Comparison of ENCODE assay signal across 34 cellular contexts in genomic region chr2:148992448-148992847, GRCh38.
"Had no signal": no experiment of that assay in that cellular context is flagged by ENCODE, and none has a peak within 500 bp of the region (broad histone marks: within the 10 kb centered on the region; RNA-seq: fewer than 3 reads in every experiment).

No MANE protein-coding gene starts in this region.

- H3K4me3 ChIP-seq: MG63 had no signal

- H3K27me3 ChIP-seq: MG63 had no signal

- H3K36me3 ChIP-seq: MG63 had no signal

- DNase-seq: Karpas-422, Kasumi-1, MG63, MM.1S, MV-4-11, NCI-H1048, NCI-H1092, NCI-H1092 treated with DMSO at 0.1 percent for 48 hours, NCI-H1105, NCI-H1105 treated with DMSO at 0.1 percent for 48 hours, NCI-H1417, NCI-H1417 treated with DMSO at 0.1 percent for 48 hours, NCI-H1436, NCI-H1436 treated with DMSO at 0.1 percent for 48 hours, NCI-H146, NCI-H1694, NCI-H1694 treated with DMSO at 0.1 percent for 48 hours, NCI-H187, NCI-H187 treated with DMSO at 0.1 percent for 48 hours, NCI-H1930, NCI-H2029, NCI-H2029 treated with DMSO at 0.1 percent for 48 hours, NCI-H2081, NCI-H2081 treated with DMSO at 0.1 percent for 48 hours, NCI-H2107, NCI-H2171, NCI-H2171 treated with DMSO at 0.1 percent for 48 hours, NCI-H2227 treated with DMSO at 0.1 percent for 48 hours, NCI-H226, NCI-H345, NCI-H446, NCI-H446 treated with DMSO at 0.1 percent for 48 hours, NCI-H510A, NCI-H510A treated with DMSO at 0.1 percent for 48 hours had no signal

- H3K9me3 ChIP-seq: MG63 had no signal
